ENCODE assay signal across 21 cellular contexts in the genomic region with DNA sequence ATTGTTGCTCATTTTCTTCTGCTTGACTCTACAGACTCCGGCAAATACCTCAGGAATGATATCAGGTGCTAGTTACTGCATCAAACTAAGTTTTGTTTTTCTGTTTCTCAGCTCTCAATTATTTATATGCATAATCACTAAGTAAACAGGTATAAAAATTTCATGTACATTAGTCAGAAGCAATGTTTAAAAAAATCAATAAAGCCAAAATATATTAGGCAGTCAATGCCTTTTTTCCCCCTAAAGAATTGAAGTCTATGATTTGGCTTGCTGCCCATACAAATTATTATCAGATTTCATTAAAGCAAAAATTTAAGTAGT. TPM values are rescaled to one million over a fixed set of nuclear protein-coding genes. Genes with fewer than 3 reads are reported as not detected.
DNase-seq lines count a peak whose midpoint lies in the region; ATAC-seq and TF ChIP-seq lines count a peak whose summit lies in the region.
"Had no signal": no experiment of that assay in that cellular context is flagged by ENCODE, and none has a peak within 500 bp of the region (broad histone marks: within the 10 kb centered on the region; RNA-seq: fewer than 3 reads in every experiment).

No MANE protein-coding gene starts in this region.

- peak overlapping the region; percentile 99 for H3K27ac ChIP-seq in SK-N-MC

- peak overlapping the region; percentile 71 for H3K9ac ChIP-seq in SK-N-MC (ENCODE audit: insufficient read length)

- no peaks in the 10 kb centered on the region for H3K36me3 ChIP-seq in Caco-2 (ENCODE audit: control insufficient read depth, insufficient read depth, low read length)
- H3K36me3 ChIP-seq in SK-N-MC (ENCODE audit: insufficient read depth, low read length): no peaks in the 10 kb centered on the region
- H3K36me3 ChIP-seq: HAP-1 had no signal

- H3K36me3 Mint-ChIP-seq in Caco-2 (ENCODE audit: insufficient read depth, unreplicated experiment): peaks cover 6% of the 10 kb centered on the region
- H3K36me3 Mint-ChIP-seq in progenitor cell of endocrine pancreas (ENCODE audit: insufficient read depth): peaks cover 2% of the 10 kb centered on the region
- H3K36me3 Mint-ChIP-seq in T-helper 2 cell treated with Interferon-gamma antibody and Interleukin-4, amounts not matched to agents 5 μg/mL and 100 μg/mL, for 36 hours (ENCODE audit: low read depth): no peaks in the 10 kb centered on the region
- H3K36me3 Mint-ChIP-seq in glutamatergic neuron (ENCODE audit: unreplicated experiment): no peaks in the 10 kb centered on the region
- H3K36me3 Mint-ChIP-seq: CD14-positive monocyte, T-cell had no signal

- H3K27ac Mint-ChIP-seq in Caco-2 (ENCODE audit: unreplicated experiment) (peak overlapping the region; percentile 71), progenitor cell of endocrine pancreas (peak overlapping the region; percentile 95), glutamatergic neuron (ENCODE audit: unreplicated experiment) (no peak overlapping the region)
- no peak overlapping the region for H3K27ac Mint-ChIP-seq in T-helper 2 cell treated with Interferon-gamma antibody and Interleukin-4, amounts not matched to agents 5 μg/mL and 100 μg/mL, for 36 hours
- H3K27ac Mint-ChIP-seq: B cell, GM23338, T-cell had no signal

- intact Hi-C loops in Caco-2 (cut with micrococcal nuclease; ENCODE audit: unreplicated experiment): no loop called here
- intact Hi-C loops in Right ventricle myocardium superior (cut with DNase I): no loop called here

- CTCF ChIA-PET in Caco-2 (lab: Charles Lee): no interaction called here

- peak overlapping the region; percentile 60 for H3K4me3 Mint-ChIP-seq in Caco-2 (ENCODE audit: unreplicated experiment)
- no peak overlapping the region for H3K4me3 Mint-ChIP-seq in progenitor cell of endocrine pancreas (ENCODE audit: low read depth)
- H3K4me3 Mint-ChIP-seq in T-helper 2 cell treated with Interferon-gamma antibody and Interleukin-4, amounts not matched to agents 5 μg/mL and 100 μg/mL, for 36 hours: no peak overlapping the region
- no peak overlapping the region for H3K4me3 Mint-ChIP-seq in glutamatergic neuron (ENCODE audit: unreplicated experiment)
- H3K4me3 Mint-ChIP-seq: B cell, CD14-positive monocyte, GM23338, T-cell had no signal

- POLR2A ChIA-PET in Caco-2 (lab: Charles Lee): no interaction called here

- DNase-seq in Caco-2 (no peak), SK-N-MC (ENCODE audit: low read depth, low spot score) (no peak), kidney glomerular epithelial cell (lab: John Stamatoyannopoulos, UW) (peak; percentile 77), progenitor cell of endocrine pancreas (ENCODE audit: low spot score, unreplicated experiment) (no peak), glutamatergic neuron (no peak), Right ventricle myocardium superior (no peak)
- DNase-seq in T-helper 2 cell treated with Interferon-gamma antibody and Interleukin-4, amounts not matched to agents 5 μg/mL and 100 μg/mL, for 36 hours (ENCODE audit: low spot score): no peak
- DNase-seq: EL, GF-D8, KG1, NCI-H1105, NCI-H187, NCI-H446 treated with DMSO at 0.1 percent for 48 hours, NCI-H526 treated with DMSO at 0.1 percent for 48 hours, OCI-M1, T-cell had no signal

- H3K4me1 Mint-ChIP-seq in Caco-2 (ENCODE audit: low read depth, unreplicated experiment) (peaks cover 28% of the 10 kb centered on the region), progenitor cell of endocrine pancreas (ENCODE audit: low read depth) (peaks cover 30% of the 10 kb centered on the region), glutamatergic neuron (ENCODE audit: low read depth, unreplicated experiment) (peaks cover 2% of the 10 kb centered on the region)
- H3K4me1 Mint-ChIP-seq in T-helper 2 cell treated with Interferon-gamma antibody and Interleukin-4, amounts not matched to agents 5 μg/mL and 100 μg/mL, for 36 hours (ENCODE audit: low read depth): no peaks in the 10 kb centered on the region
- H3K4me1 Mint-ChIP-seq: B cell, CD14-positive monocyte, GM23338, T-cell had no signal

- peaks cover 21% of the 10 kb centered on the region for H3K4me1 ChIP-seq in Caco-2
- H3K4me1 ChIP-seq: HAP-1 had no signal

- TF ChIP-seq CTCF in Caco-2 (IDR thresholded peaks at IDR 0.05; ENCODE audit: insufficient read depth in 1 of 2, low read depth in 1 of 2, low read length in 1 of 2, severe bottlenecking in 1 of 2, unreplicated experiment in 1 of 2) (no peak), progenitor cell of endocrine pancreas (IDR thresholded peaks at IDR 0.05; ENCODE audit: unreplicated experiment) (no peak), glutamatergic neuron (IDR thresholded peaks at IDR 0.05; ENCODE audit: partially characterized antibody, unreplicated experiment) (no peak)

- no peaks in the 10 kb centered on the region for H3K9me3 Mint-ChIP-seq in Caco-2 (ENCODE audit: unreplicated experiment)
- peaks cover 3% of the 10 kb centered on the region for H3K9me3 Mint-ChIP-seq in progenitor cell of endocrine pancreas (ENCODE audit: low read depth)
- no peaks in the 10 kb centered on the region for H3K9me3 Mint-ChIP-seq in T-helper 2 cell treated with Interferon-gamma antibody and Interleukin-4, amounts not matched to agents 5 μg/mL and 100 μg/mL, for 36 hours
- peaks cover 2% of the 10 kb centered on the region for H3K9me3 Mint-ChIP-seq in glutamatergic neuron (ENCODE audit: unreplicated experiment)
- H3K9me3 Mint-ChIP-seq: GM23338, T-cell had no signal

- H3K27me3 Mint-ChIP-seq in Caco-2 (ENCODE audit: insufficient read depth, unreplicated experiment) (no peaks in the 10 kb centered on the region), progenitor cell of endocrine pancreas (no peaks in the 10 kb centered on the region), glutamatergic neuron (ENCODE audit: unreplicated experiment) (peaks cover 1% of the 10 kb centered on the region)
- H3K27me3 Mint-ChIP-seq in T-helper 2 cell treated with Interferon-gamma antibody and Interleukin-4, amounts not matched to agents 5 μg/mL and 100 μg/mL, for 36 hours (ENCODE audit: low read depth): peaks cover 7% of the 10 kb centered on the region

- no peaks in the 10 kb centered on the region for H3K27me3 ChIP-seq in Caco-2 (replicated peaks; ENCODE audit: control insufficient read depth, insufficient read depth, low read length)

- H3K4me3 ChIP-seq in Caco-2 (ENCODE audit: low read depth, low read length) (no peak overlapping the region), SK-N-MC (peak overlapping the region; percentile 46)
- H3K4me3 ChIP-seq: GM23338, HAP-1 had no signal

- H3K9me3 ChIP-seq in Caco-2 (no peaks in the 10 kb centered on the region), SK-N-MC (ENCODE audit: low read depth, low read length) (peaks cover 3% of the 10 kb centered on the region; the same call in 1 of the 2 replicates)
- H3K9me3 ChIP-seq: HAP-1 had no signal

- BruUV-seq in Caco-2 (replicated peaks; lab: Mats Ljungman, UMichigan): no TSS peak

- no peak for ATAC-seq in Right ventricle myocardium superior (ENCODE audit: poor library complexity)
- ATAC-seq in GM18858 (IDR thresholded peaks at IDR 0.05; ENCODE audit: unreplicated experiment): no peak
- ATAC-seq: GM23338, T-cell had no signal

RNA-seq across cellular contexts. Expression of a gene that starts 20.6 kb away (rescaled TPM):
- total RNA-seq in Caco-2 (2022) (60.9 and 62.3 TPM in 2 replicates), progenitor cell of endocrine pancreas (49.4 and 57.6 TPM in 2 replicates), glutamatergic neuron (ENCODE audit: unreplicated experiment) (25.2 TPM), Right ventricle myocardium superior (43.8 TPM)

RNA-seq across cellular contexts. Expression of a gene that starts 24.3 kb away (rescaled TPM):
- total RNA-seq in Caco-2 (2022) (175 and 191 TPM in 2 replicates), progenitor cell of endocrine pancreas (22.2 and 28.2 TPM in 2 replicates), glutamatergic neuron (ENCODE audit: unreplicated experiment) (not detected), Right ventricle myocardium superior (not detected)
- total RNA-seq: B cell had no signal

Comparison
In these comparisons a context has a peak if more than half of its experiments do, and no peak if none do; other contexts are left out.
1. H3K27ac Mint-ChIP-seq: peak in Caco-2 (single experiment) and progenitor cell of endocrine pancreas (single experiment); none in T-helper 2 cell treated with Interferon-gamma antibody and Interleukin-4, amounts not matched to agents 5 μg/mL and 100 μg/mL, for 36 hours (single experiment) and glutamatergic neuron (single experiment).
2. RNA of a gene that starts 24.3 kb away (total RNA-seq): 175 to 191 TPM in Caco-2 and 22.2 to 28.2 TPM in progenitor cell of endocrine pancreas; not detected in glutamatergic neuron (single experiment) and not detected in Right ventricle myocardium superior (single experiment); every median in the first group is over 10 times any median in the second.